ENCODE assay signal across 20 cellular contexts in the genomic region with DNA sequence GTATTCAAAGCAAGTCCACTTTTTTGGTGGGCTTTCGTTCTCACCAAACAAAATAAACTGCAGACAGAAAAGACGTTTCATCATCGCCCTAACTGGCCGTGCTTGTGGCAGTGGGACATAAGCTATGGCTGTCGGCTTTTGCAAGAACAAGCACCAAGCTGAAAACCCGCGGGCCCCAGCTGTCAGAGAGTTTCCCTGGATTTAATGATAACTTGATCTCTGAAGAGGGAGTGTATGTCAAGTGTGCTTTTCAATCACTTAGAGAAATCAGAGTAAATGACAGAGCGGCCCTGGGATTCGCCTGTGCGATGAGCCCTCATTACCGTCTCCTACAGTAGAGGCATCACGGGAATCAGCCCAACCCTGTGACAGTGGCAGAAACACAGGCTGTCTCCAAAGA.
"Had no signal": no experiment of that assay in that cellular context is flagged by ENCODE, and none has a peak within 500 bp of the region (broad histone marks: within the 10 kb centered on the region; RNA-seq: fewer than 3 reads in every experiment).

No MANE protein-coding gene starts in this region.

- DNase-seq: activated CD4-positive, alpha-beta T cell treated with anti-CD3 and anti-CD28 coated beads, Interleukin-2, amount 50 U/mL, for 4 hours; activated CD8-positive, alpha-beta memory T cell treated with anti-CD3 and anti-CD28 coated beads for 24 hours; activated CD8-positive, alpha-beta memory T cell treated with anti-CD3 and anti-CD28 coated beads, Interleukin-2, amount 50 U/mL, for 4 hours; activated naive CD4-positive, alpha-beta T cell; activated naive CD8-positive, alpha-beta T cell treated with anti-CD3 and anti-CD28 coated beads for 36 hours; activated T-cell treated with anti-CD3 and anti-CD28 coated beads, Interleukin-2, amount 50 U/mL, for 4 hours; cortex of kidney; kidney; naive thymus-derived CD8-positive, alpha-beta T cell; ovary; stimulated activated CD4-positive, alpha-beta T cell treated with anti-CD3 and anti-CD28 coated beads, Interleukin-4, amount 100 ng/mL, for 4 hours; stimulated activated naive CD8-positive, alpha-beta T cell treated with anti-CD3 and anti-CD28 coated beads, Interleukin-15, Interleukin-2, amounts not matched to agents 100 U/mL and 50 U/mL, for 24 hours; T-helper 9 cell; upper lobe of left lung had no signal

- H3K27me3 ChIP-seq: cardiac muscle cell, neutrophil, ovary, right atrium auricular region, upper lobe of left lung had no signal

- H3K27ac ChIP-seq: cardiac muscle cell, epithelial cell of prostate, neutrophil, ovary, prostate gland, upper lobe of left lung had no signal

- H3K4me3 ChIP-seq: cardiac muscle cell, lung, ovary, prostate gland, right atrium auricular region, upper lobe of left lung had no signal

- H3K9me3 ChIP-seq: neutrophil, ovary, prostate gland, right atrium auricular region, upper lobe of left lung had no signal

- H3K36me3 ChIP-seq: cardiac muscle cell, neutrophil, ovary, prostate gland, right atrium auricular region, upper lobe of left lung had no signal
